10 cellular contexts compared by ENCODE assay signal in the genomic region with DNA sequence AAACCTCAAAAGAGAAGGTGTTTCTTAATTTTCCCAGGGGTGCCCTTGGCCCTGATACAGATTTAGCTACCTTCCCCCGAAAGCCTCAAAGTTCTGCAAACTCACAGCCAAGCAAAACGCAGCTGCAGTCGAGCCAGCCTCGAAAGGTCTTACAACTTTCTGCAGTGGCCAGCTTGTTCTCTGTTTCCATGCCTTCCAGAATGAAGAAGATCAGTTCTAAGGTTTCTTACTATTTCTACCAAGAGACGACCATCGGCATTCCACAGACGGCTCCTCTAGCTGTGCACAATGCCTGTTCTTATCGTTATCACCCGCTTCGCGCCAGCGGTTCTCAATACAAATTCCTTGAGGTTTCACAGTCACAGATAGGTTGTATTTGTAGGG. TPM values are rescaled to one million over a fixed set of nuclear protein-coding genes. Genes with fewer than 3 reads are reported as not detected.
A peak's percentile ranks its signal among the peaks of the same experiment; 100 is the strongest.
DNase-seq lines count a peak whose midpoint lies in the region; ATAC-seq and TF ChIP-seq lines count a peak whose summit lies in the region.
"Had no signal": no experiment of that assay in that cellular context is flagged by ENCODE, and none has a peak within 500 bp of the region (broad histone marks: within the 10 kb centered on the region; RNA-seq: fewer than 3 reads in every experiment).

No MANE protein-coding gene starts in this region.

- no peaks in the 10 kb centered on the region for H3K9me3 Mint-ChIP-seq in activated CD4-positive, alpha-beta T cell treated with anti-CD3 and anti-CD28 coated beads, Interleukin-2, amount 10 ng/mL, durations not matched to agents 7 days and 5 days

- H3K27ac ChIP-seq in psoas muscle: no peak overlapping the region

- no peaks in the 10 kb centered on the region for H3K4me1 ChIP-seq in psoas muscle

- H3K27me3 ChIP-seq in psoas muscle (ENCODE audit: insufficient read depth in 3 of 3, low read length in 2 of 3): peaks cover 0 to 1% (median 0%) of the 10 kb centered on the region in 3 donors

- peak overlapping the region; percentile 70 for H3K27ac Mint-ChIP-seq in activated CD4-positive, alpha-beta T cell treated with anti-CD3 and anti-CD28 coated beads, Interleukin-2, amount 10 ng/mL, durations not matched to agents 7 days and 5 days
- H3K27ac Mint-ChIP-seq in T-helper 17 cell: peak overlapping the region; percentile 100

- no peak overlapping the region for H3K4me3 Mint-ChIP-seq in activated CD4-positive, alpha-beta T cell treated with anti-CD3 and anti-CD28 coated beads, Interleukin-2, amount 10 ng/mL, durations not matched to agents 7 days and 5 days
- peak overlapping the region; percentile 90 for H3K4me3 Mint-ChIP-seq in T-helper 17 cell

- 46 to 56% (median 47%) methylated on average over 12 of the region's 12 CpGs for WGBS in psoas muscle, 3 donors

- H3K4me1 Mint-ChIP-seq in activated CD4-positive, alpha-beta T cell treated with anti-CD3 and anti-CD28 coated beads, Interleukin-2, amount 10 ng/mL, durations not matched to agents 7 days and 5 days: peaks cover 59% of the 10 kb centered on the region
- H3K4me1 Mint-ChIP-seq in T-helper 17 cell: peaks cover 65% of the 10 kb centered on the region

- TF ChIP-seq CTCF in psoas muscle (IDR thresholded peaks at IDR 0.05): no peak

- H3K36me3 ChIP-seq in psoas muscle (ENCODE audit: insufficient read depth in 1 of 2, low read depth in 1 of 2): no peaks in the 10 kb centered on the region

- H3K27me3 Mint-ChIP-seq in activated CD4-positive, alpha-beta T cell treated with anti-CD3 and anti-CD28 coated beads, Interleukin-2, amount 10 ng/mL, durations not matched to agents 7 days and 5 days: peaks cover 3% of the 10 kb centered on the region
- no peaks in the 10 kb centered on the region for H3K27me3 Mint-ChIP-seq in T-helper 17 cell

- H3K36me3 Mint-ChIP-seq in activated CD4-positive, alpha-beta T cell treated with anti-CD3 and anti-CD28 coated beads, Interleukin-2, amount 10 ng/mL, durations not matched to agents 7 days and 5 days (ENCODE audit: low read depth): peaks cover 2% of the 10 kb centered on the region
- H3K36me3 Mint-ChIP-seq in T-helper 17 cell (ENCODE audit: low read depth): no peaks in the 10 kb centered on the region

- H3K9me3 ChIP-seq in T-helper 17 cell (ENCODE audit: control insufficient read depth, low read length, poor library complexity, severe bottlenecking) (no peaks in the 10 kb centered on the region), psoas muscle (no peaks in the 10 kb centered on the region)

- DNase-seq in activated CD4-positive, alpha-beta T cell treated with anti-CD3 and anti-CD28 coated beads, Interleukin-2, amount 10 ng/mL, durations not matched to agents 7 days and 5 days: no peak
- no peak for DNase-seq in activated CD4-positive, alpha-beta T cell treated with anti-CD3 and anti-CD28 coated beads, Interleukin-2, amount 50 U/mL, for 48 hours
- no peak for DNase-seq in T-helper 17 cell
- no peak for DNase-seq in psoas muscle
- DNase-seq in NCI-H128 (lab: John Stamatoyannopoulos, UW; ENCODE audit: unreplicated experiment): no peak
- no peak for DNase-seq in inferior parietal cortex (ENCODE audit: extremely low spot score)
- DNase-seq in cerebellar nuclear complex (lab: John Stamatoyannopoulos, UW): no peak
- DNase-seq: AML-193 had no signal

- POLR2A ChIA-PET in activated CD4-positive, alpha-beta T cell treated with anti-CD3 and anti-CD28 coated beads, Interleukin-2, amount 10 ng/mL, durations not matched to agents 7 days and 5 days (lab: Charles Lee): no interaction called here

- peak overlapping the region; percentile 36 for H3K4me3 ChIP-seq in psoas muscle

- CTCF ChIA-PET in activated CD4-positive, alpha-beta T cell treated with anti-CD3 and anti-CD28 coated beads, Interleukin-2, amount 10 ng/mL, durations not matched to agents 7 days and 5 days (lab: Charles Lee): interaction anchor here (1.0 kb wide), 1 partner anchor 16 kb away, joined by 3 read pairs; no protein-coding TSS in a partner anchor

- intact Hi-C loops in psoas muscle (cut with DNase I): no loop called here

- ATAC-seq in HG02870 (IDR thresholded peaks at IDR 0.05; ENCODE audit: unreplicated experiment) (peak; percentile 17), T-helper 17 cell (no peak), psoas muscle (no peak)
- ATAC-seq: Panc1 had no signal

RNA-seq across cellular contexts. Expression of a gene that starts 28.5 kb away (rescaled TPM):
- 1 to 10 TPM; 6.7 to 7.4 TPM for total RNA-seq in activated CD4-positive, alpha-beta T cell treated with anti-CD3 and anti-CD28 coated beads, Interleukin-2, amount 10 ng/mL, durations not matched to agents 7 days and 5 days
- total RNA-seq in T-helper 17 cell: 10 to 100 TPM; 57.4 to 60.5 TPM
- total RNA-seq in psoas muscle: not detected
- under 1 TPM in 2 of 3 donors, not detected in 1; 0.01 to 0.05 TPM for polyA plus RNA-seq in psoas muscle

Comparison
In these comparisons a context has a peak if more than half of its experiments do, and no peak if none do; other contexts are left out.
1. RNA of a gene that starts 28.5 kb away (total RNA-seq): 57.4 to 60.5 TPM in T-helper 17 cell and 6.7 to 7.4 TPM in activated CD4-positive, alpha-beta T cell treated with anti-CD3 and anti-CD28 coated beads, Interleukin-2, amount 10 ng/mL, durations not matched to agents 7 days and 5 days; not detected in psoas muscle; every median in the first group is over 4 times any median in the second.